1 cellular context compared by ENCODE assay signal in genomic region chrX:25206761-25207160, GRCh38.
TF ChIP-seq lines count a peak whose summit lies in the region.

No MANE protein-coding gene starts in this region.

TF ChIP-seq in H1, 55 proteins besides CTCF, POLR2A, EP300 and RAD21 (continued from another document):
- TF ChIP-seq RBBP5 (IDR thresholded peaks at IDR 0.05; ENCODE audit: borderline replicate concordance, low read depth, low read length): no peak
- TF ChIP-seq HDAC2 (IDR thresholded peaks at IDR 0.05; ENCODE audit: borderline replicate concordance in 1 of 2, low read depth in 2 of 2, low read length in 2 of 2): no peak
TF ChIP-seq in H1: peak in this region for 0.
